ENCODE assay signal across 8 cellular contexts in the genomic region with DNA sequence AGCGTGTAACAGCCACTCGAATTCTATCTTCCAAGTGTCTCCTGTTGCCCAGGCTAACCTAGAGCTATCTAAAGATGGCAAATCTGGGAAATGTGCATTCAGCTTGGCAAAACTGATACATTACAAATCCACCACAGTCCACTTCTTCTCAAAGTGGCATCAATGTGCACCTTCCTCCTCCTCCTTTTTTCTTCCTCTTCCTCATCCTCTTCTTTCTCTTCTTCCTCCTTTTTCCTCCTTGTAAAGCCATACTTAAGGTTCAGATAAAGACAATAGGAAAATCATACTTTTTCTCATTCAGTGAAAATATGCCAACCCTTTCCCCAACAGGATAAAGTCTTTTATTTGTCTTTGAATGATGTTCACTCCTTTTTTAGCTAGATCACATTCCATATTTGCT.
DNase-seq lines count a peak whose midpoint lies in the region; ATAC-seq and TF ChIP-seq lines count a peak whose summit lies in the region.
"Not testable (repeated sequence)": the region's sequence is repeated elsewhere in the genome, so short reads cannot be mapped to it uniquely, and the experiment has no call there.

No MANE protein-coding gene starts in this region.

- not testable (repeated sequence) for H3K4me1 ChIP-seq in CD4-positive, alpha-beta memory T cell (ENCODE audit: insufficient read depth, low read length)

- not testable (repeated sequence) for ATAC-seq in activated naive CD8-positive, alpha-beta T cell treated with anti-CD3 and anti-CD28 coated beads, Interleukin-2, amount 10 ng/mL, durations not matched to agents 7 days and 5 days (ENCODE audit: low read depth)

- not testable (repeated sequence) for DNase-seq in CD4-positive, alpha-beta memory T cell; activated CD4-positive, alpha-beta memory T cell treated with anti-CD3 and anti-CD28 coated beads for 36 hours; activated T-helper 1 cell treated with anti-CD3 and anti-CD28 coated beads, Interleukin-12 subunit alpha, Interleukin-12 subunit beta, Interleukin-2, Interleukin-4 antibody, amounts not matched to agents 30 ng/mL and 10 ng/mL and 1 ng/mL, durations not matched to agents 14 hours and 24 hours and 36 hours (ENCODE audit: low spot score); activated naive CD8-positive, alpha-beta T cell treated with anti-CD3 and anti-CD28 coated beads, Interleukin-2, amount 10 ng/mL, durations not matched to agents 7 days and 5 days; immature natural killer cell

- not testable (repeated sequence) for H3K9me3 Mint-ChIP-seq in CD4-positive, alpha-beta memory T cell; T-helper 1 cell treated with Interleukin-12 subunit alpha and Interleukin-12 subunit beta and Interleukin-4 antibody, amounts not matched to agents 30 μg/mL and 1 μg/mL, for 36 hours; activated CD4-positive, alpha-beta memory T cell treated with anti-CD3 and anti-CD28 coated beads for 36 hours; activated T-helper 1 cell treated with anti-CD3 and anti-CD28 coated beads, Interleukin-12 subunit alpha, Interleukin-12 subunit beta, Interleukin-2, Interleukin-4 antibody, amounts not matched to agents 30 ng/mL and 10 ng/mL and 1 ng/mL, durations not matched to agents 14 hours and 24 hours and 36 hours; activated naive CD8-positive, alpha-beta T cell treated with anti-CD3 and anti-CD28 coated beads, Interleukin-2, amount 10 ng/mL, durations not matched to agents 7 days and 5 days; immature natural killer cell; nephron; stimulated activated naive CD8-positive, alpha-beta T cell treated with anti-CD3 and anti-CD28 coated beads, Interleukin-15, Interleukin-2, amounts not matched to agents 100 ng/mL and 50 ng/mL, for 24 hours

- H3K9me3 ChIP-seq in CD4-positive, alpha-beta memory T cell (ENCODE audit: control insufficient read depth in 1 of 2, low read length in 2 of 2) = not testable (repeated sequence)

- peaks cover 8 to 43% (median 24%) of the 10 kb centered on the region in 4 donors for H3K4me1 Mint-ChIP-seq in CD4-positive, alpha-beta memory T cell
- peaks cover 15% of the 10 kb centered on the region for H3K4me1 Mint-ChIP-seq in T-helper 1 cell treated with Interleukin-12 subunit alpha and Interleukin-12 subunit beta and Interleukin-4 antibody, amounts not matched to agents 30 μg/mL and 1 μg/mL, for 36 hours (ENCODE audit: low read depth)
- peaks cover 11% of the 10 kb centered on the region for H3K4me1 Mint-ChIP-seq in activated CD4-positive, alpha-beta memory T cell treated with anti-CD3 and anti-CD28 coated beads for 36 hours (ENCODE audit: low read depth)
- H3K4me1 Mint-ChIP-seq in activated T-helper 1 cell treated with anti-CD3 and anti-CD28 coated beads, Interleukin-12 subunit alpha, Interleukin-12 subunit beta, Interleukin-2, Interleukin-4 antibody, amounts not matched to agents 30 ng/mL and 10 ng/mL and 1 ng/mL, durations not matched to agents 14 hours and 24 hours and 36 hours (ENCODE audit: low read depth) = peaks cover 21% of the 10 kb centered on the region
- H3K4me1 Mint-ChIP-seq in activated naive CD8-positive, alpha-beta T cell treated with anti-CD3 and anti-CD28 coated beads, Interleukin-2, amount 10 ng/mL, durations not matched to agents 7 days and 5 days = peaks cover 17% of the 10 kb centered on the region
- H3K4me1 Mint-ChIP-seq in immature natural killer cell (peaks cover 24 to 43% of the 10 kb centered on the region in 2 donors), nephron (peaks cover 11% of the 10 kb centered on the region)
- H3K4me1 Mint-ChIP-seq in stimulated activated naive CD8-positive, alpha-beta T cell treated with anti-CD3 and anti-CD28 coated beads, Interleukin-15, Interleukin-2, amounts not matched to agents 100 ng/mL and 50 ng/mL, for 24 hours (ENCODE audit: low read depth) = peaks cover 47% of the 10 kb centered on the region

- H3K4me3 Mint-ChIP-seq in CD4-positive, alpha-beta memory T cell = peak overlapping the region; percentile 26 to 80 (median 64)
- H3K4me3 Mint-ChIP-seq in T-helper 1 cell treated with Interleukin-12 subunit alpha and Interleukin-12 subunit beta and Interleukin-4 antibody, amounts not matched to agents 30 μg/mL and 1 μg/mL, for 36 hours = peak overlapping the region; percentile 71
- H3K4me3 Mint-ChIP-seq in activated CD4-positive, alpha-beta memory T cell treated with anti-CD3 and anti-CD28 coated beads for 36 hours = peak overlapping the region; percentile 33
- H3K4me3 Mint-ChIP-seq in activated T-helper 1 cell treated with anti-CD3 and anti-CD28 coated beads, Interleukin-12 subunit alpha, Interleukin-12 subunit beta, Interleukin-2, Interleukin-4 antibody, amounts not matched to agents 30 ng/mL and 10 ng/mL and 1 ng/mL, durations not matched to agents 14 hours and 24 hours and 36 hours = peak overlapping the region; percentile 68
- H3K4me3 Mint-ChIP-seq in activated naive CD8-positive, alpha-beta T cell treated with anti-CD3 and anti-CD28 coated beads, Interleukin-2, amount 10 ng/mL, durations not matched to agents 7 days and 5 days = peak overlapping the region; percentile 58
- H3K4me3 Mint-ChIP-seq in immature natural killer cell = peak overlapping the region; percentile 45 to 77 (median 52)
- peak overlapping the region; percentile 56 to 83 (median 78) for H3K4me3 Mint-ChIP-seq in nephron
- peak overlapping the region; percentile 31 for H3K4me3 Mint-ChIP-seq in stimulated activated naive CD8-positive, alpha-beta T cell treated with anti-CD3 and anti-CD28 coated beads, Interleukin-15, Interleukin-2, amounts not matched to agents 100 ng/mL and 50 ng/mL, for 24 hours

- peaks cover 4 to 15% of the 10 kb centered on the region in 2 donors for H3K36me3 Mint-ChIP-seq in CD4-positive, alpha-beta memory T cell
- not testable (repeated sequence) for H3K36me3 Mint-ChIP-seq in T-helper 1 cell treated with Interleukin-12 subunit alpha and Interleukin-12 subunit beta and Interleukin-4 antibody, amounts not matched to agents 30 μg/mL and 1 μg/mL, for 36 hours (ENCODE audit: low read depth); activated CD4-positive, alpha-beta memory T cell treated with anti-CD3 and anti-CD28 coated beads for 36 hours; immature natural killer cell; stimulated activated naive CD8-positive, alpha-beta T cell treated with anti-CD3 and anti-CD28 coated beads, Interleukin-15, Interleukin-2, amounts not matched to agents 100 ng/mL and 50 ng/mL, for 24 hours (ENCODE audit: low read depth)
- H3K36me3 Mint-ChIP-seq in activated T-helper 1 cell treated with anti-CD3 and anti-CD28 coated beads, Interleukin-12 subunit alpha, Interleukin-12 subunit beta, Interleukin-2, Interleukin-4 antibody, amounts not matched to agents 30 ng/mL and 10 ng/mL and 1 ng/mL, durations not matched to agents 14 hours and 24 hours and 36 hours (ENCODE audit: low read depth) = peaks cover 13% of the 10 kb centered on the region
- peaks cover 11% of the 10 kb centered on the region for H3K36me3 Mint-ChIP-seq in activated naive CD8-positive, alpha-beta T cell treated with anti-CD3 and anti-CD28 coated beads, Interleukin-2, amount 10 ng/mL, durations not matched to agents 7 days and 5 days
- H3K36me3 Mint-ChIP-seq in nephron (ENCODE audit: low read depth) = peaks cover 10% of the 10 kb centered on the region

- CTCF ChIA-PET in CD4-positive, alpha-beta memory T cell (lab: Charles Lee; ENCODE audit: partially characterized antibody) = interaction anchor here (1.9 kb wide), 1 partner anchor 32 kb away, joined by 8 read pairs; no protein-coding TSS in a partner anchor
- CTCF ChIA-PET in activated CD4-positive, alpha-beta memory T cell treated with anti-CD3 and anti-CD28 coated beads for 36 hours (lab: Charles Lee) = not testable (repeated sequence)

- POLR2A ChIA-PET in CD4-positive, alpha-beta memory T cell (lab: Charles Lee; ENCODE audit: partially characterized antibody) = interaction anchor here (1.2 kb wide), 1 partner anchor 30 kb away, joined by 3 read pairs; no protein-coding TSS in a partner anchor
- POLR2A ChIA-PET in activated CD4-positive, alpha-beta memory T cell treated with anti-CD3 and anti-CD28 coated beads for 36 hours (lab: Charles Lee) = not testable (repeated sequence)
- POLR2A ChIA-PET in activated naive CD8-positive, alpha-beta T cell treated with anti-CD3 and anti-CD28 coated beads, Interleukin-2, amount 10 ng/mL, durations not matched to agents 7 days and 5 days (lab: Charles Lee) = interaction anchor here (3.9 kb wide), 1 partner anchor 31 kb away, joined by 22 read pairs; no protein-coding TSS in a partner anchor

- not testable (repeated sequence) for H3K27ac ChIP-seq in CD4-positive, alpha-beta memory T cell (ENCODE audit: low read depth, low read length)

- not testable (repeated sequence) for H3K27me3 ChIP-seq in CD4-positive, alpha-beta memory T cell (ENCODE audit: insufficient read depth, low read length)

- intact Hi-C loops in CD4-positive, alpha-beta memory T cell (cut with micrococcal nuclease) = not testable (repeated sequence)
- intact Hi-C loops in activated CD4-positive, alpha-beta memory T cell treated with anti-CD3 and anti-CD28 coated beads for 36 hours (cut with micrococcal nuclease) = loop anchor here (2.0 kb wide), 2 partner anchors 15 to 23 kb away; no protein-coding TSS in a partner anchor
- intact Hi-C loops in activated T-helper 1 cell treated with anti-CD3 and anti-CD28 coated beads, Interleukin-12 subunit alpha, Interleukin-12 subunit beta, Interleukin-2, Interleukin-4 antibody, amounts not matched to agents 30 ng/mL and 10 ng/mL and 1 ng/mL, durations not matched to agents 14 hours and 24 hours and 36 hours (cut with micrococcal nuclease) = loop anchor here (2.0 kb wide), 1 partner anchor 41 kb away; no protein-coding TSS in a partner anchor

- peak overlapping the region; percentile 83 to 94 (median 92) for H3K27ac Mint-ChIP-seq in CD4-positive, alpha-beta memory T cell
- peak overlapping the region; percentile 7 for H3K27ac Mint-ChIP-seq in T-helper 1 cell treated with Interleukin-12 subunit alpha and Interleukin-12 subunit beta and Interleukin-4 antibody, amounts not matched to agents 30 μg/mL and 1 μg/mL, for 36 hours
- H3K27ac Mint-ChIP-seq in activated CD4-positive, alpha-beta memory T cell treated with anti-CD3 and anti-CD28 coated beads for 36 hours; activated T-helper 1 cell treated with anti-CD3 and anti-CD28 coated beads, Interleukin-12 subunit alpha, Interleukin-12 subunit beta, Interleukin-2, Interleukin-4 antibody, amounts not matched to agents 30 ng/mL and 10 ng/mL and 1 ng/mL, durations not matched to agents 14 hours and 24 hours and 36 hours: not testable (repeated sequence)
- H3K27ac Mint-ChIP-seq in activated naive CD8-positive, alpha-beta T cell treated with anti-CD3 and anti-CD28 coated beads, Interleukin-2, amount 10 ng/mL, durations not matched to agents 7 days and 5 days = peak overlapping the region; percentile 69
- H3K27ac Mint-ChIP-seq in immature natural killer cell (peak overlapping the region; percentile 78 to 97 (median 84)), nephron (peak overlapping the region; percentile 40 to 87 (median 46))
- H3K27ac Mint-ChIP-seq in stimulated activated naive CD8-positive, alpha-beta T cell treated with anti-CD3 and anti-CD28 coated beads, Interleukin-15, Interleukin-2, amounts not matched to agents 100 ng/mL and 50 ng/mL, for 24 hours = peak overlapping the region; percentile 60

- not testable (repeated sequence) for TF ChIP-seq CTCF in nephron (IDR thresholded peaks at IDR 0.05; ENCODE audit: unreplicated experiment in 3 of 3)

- not testable (repeated sequence) for H3K27me3 Mint-ChIP-seq in CD4-positive, alpha-beta memory T cell; T-helper 1 cell treated with Interleukin-12 subunit alpha and Interleukin-12 subunit beta and Interleukin-4 antibody, amounts not matched to agents 30 μg/mL and 1 μg/mL, for 36 hours (ENCODE audit: low read depth); activated CD4-positive, alpha-beta memory T cell treated with anti-CD3 and anti-CD28 coated beads for 36 hours; activated T-helper 1 cell treated with anti-CD3 and anti-CD28 coated beads, Interleukin-12 subunit alpha, Interleukin-12 subunit beta, Interleukin-2, Interleukin-4 antibody, amounts not matched to agents 30 ng/mL and 10 ng/mL and 1 ng/mL, durations not matched to agents 14 hours and 24 hours and 36 hours (ENCODE audit: insufficient read depth); activated naive CD8-positive, alpha-beta T cell treated with anti-CD3 and anti-CD28 coated beads, Interleukin-2, amount 10 ng/mL, durations not matched to agents 7 days and 5 days; nephron (ENCODE audit: low read depth); stimulated activated naive CD8-positive, alpha-beta T cell treated with anti-CD3 and anti-CD28 coated beads, Interleukin-15, Interleukin-2, amounts not matched to agents 100 ng/mL and 50 ng/mL, for 24 hours
- H3K27me3 Mint-ChIP-seq in immature natural killer cell (ENCODE audit: low read depth in 3 of 3) = peaks cover 3 to 16% (median 5%) of the 10 kb centered on the region in 3 donors

- H3K4me3 ChIP-seq in CD4-positive, alpha-beta memory T cell (ENCODE audit: low read length in 2 of 2) = not testable (repeated sequence)

- H3K36me3 ChIP-seq in CD4-positive, alpha-beta memory T cell (ENCODE audit: insufficient read depth, low read length) = not testable (repeated sequence)
